ENCODE assay signal across 8 cellular contexts in the genomic region with DNA sequence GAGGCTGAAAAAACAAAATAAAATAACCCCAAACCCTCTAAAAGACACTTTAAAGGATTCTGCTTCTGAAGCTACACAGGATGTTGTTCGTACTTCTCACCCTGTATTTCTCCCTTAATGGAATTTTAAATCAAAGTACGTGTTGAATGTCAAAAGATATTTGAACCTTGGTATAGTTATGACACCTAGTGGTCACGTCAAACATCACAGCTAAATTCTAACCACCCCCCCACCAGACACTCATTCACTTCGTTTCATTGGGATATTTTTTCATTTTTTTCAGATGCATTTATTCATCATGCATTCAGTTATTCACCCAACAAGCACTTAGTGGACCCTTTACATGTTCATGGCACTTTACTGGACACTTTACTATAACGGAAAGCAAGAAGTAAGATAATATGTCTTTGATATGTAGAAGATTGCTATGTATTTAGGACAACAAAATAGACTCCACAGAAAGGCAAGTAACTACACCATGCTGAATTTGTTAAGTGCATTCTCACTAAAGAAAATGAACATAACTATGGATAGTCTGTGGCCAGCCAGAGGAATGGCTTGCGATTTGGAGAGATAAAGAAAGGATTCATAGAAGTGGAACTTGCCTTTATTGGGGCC.
DNase-seq lines count a peak whose midpoint lies in the region; ATAC-seq and TF ChIP-seq lines count a peak whose summit lies in the region.

No MANE protein-coding gene starts in this region.

- H3K9me3 ChIP-seq in GM23248 (ENCODE audit: low read depth) (no peaks in the 10 kb centered on the region), right atrium auricular region (no peaks in the 10 kb centered on the region), skeletal muscle satellite cell (replicated peaks; ENCODE audit: low read length) (no peaks in the 10 kb centered on the region)

- H3K4me3 ChIP-seq in GM23248 (no peak overlapping the region), right atrium auricular region (no peak overlapping the region), skeletal muscle satellite cell (ENCODE audit: low read length) (no peak overlapping the region)

- peak overlapping the region; percentile 91 for H3K27ac Mint-ChIP-seq in activated naive CD8-positive, alpha-beta T cell treated with anti-CD3 and anti-CD28 coated beads, Interleukin-2, amount 10 ng/mL, durations not matched to agents 7 days and 5 days

- H3K4me1 ChIP-seq in GM23248 (ENCODE audit: insufficient read depth) (no peaks in the 10 kb centered on the region), right atrium auricular region (no peaks in the 10 kb centered on the region), skeletal muscle satellite cell (ENCODE audit: control insufficient read depth, insufficient read depth, low read length) (no peaks in the 10 kb centered on the region)

- no peaks in the 10 kb centered on the region for H3K27me3 Mint-ChIP-seq in activated naive CD8-positive, alpha-beta T cell treated with anti-CD3 and anti-CD28 coated beads, Interleukin-2, amount 10 ng/mL, durations not matched to agents 7 days and 5 days

- no peaks in the 10 kb centered on the region for H3F3A ChIP-seq in GM23248 (ENCODE audit: insufficient read depth)

- DNase-seq in NCI-H1436 (lab: John Stamatoyannopoulos, UW) = peak; percentile 0
- DNase-seq in NCI-H1436 treated with DMSO at 0.1 percent for 48 hours (lab: John Stamatoyannopoulos, UW) = no peak
- peak; percentile 28 for DNase-seq in GM23248
- DNase-seq in NCI-H69 (lab: John Stamatoyannopoulos, UW) = peak; percentile 0
- no peak for DNase-seq in activated naive CD8-positive, alpha-beta T cell treated with anti-CD3 and anti-CD28 coated beads, Interleukin-2, amount 10 ng/mL, durations not matched to agents 7 days and 5 days
- DNase-seq in right atrium auricular region (ENCODE audit: low spot score) = no peak
- DNase-seq in OCI-M2 (lab: John Stamatoyannopoulos, UW; ENCODE audit: unreplicated experiment) = no peak

- POLR2A ChIA-PET in activated naive CD8-positive, alpha-beta T cell treated with anti-CD3 and anti-CD28 coated beads, Interleukin-2, amount 10 ng/mL, durations not matched to agents 7 days and 5 days (lab: Charles Lee) = interaction anchor here (1.0 kb wide), 2 partner anchors 62 to 65 kb away, joined by 4 read pairs; a partner anchor contains a TSS

- H3K27ac ChIP-seq in GM23248 (no peak overlapping the region), right atrium auricular region (no peak overlapping the region)

- H3K4me2 ChIP-seq in GM23248 (ENCODE audit: unreplicated experiment) (no peak overlapping the region), skeletal muscle satellite cell (ENCODE audit: low read length) (no peak overlapping the region)

- peak; percentile 50 to 77 for TF ChIP-seq CTCF in right atrium auricular region (IDR thresholded peaks at IDR 0.05)

- H3K36me3 ChIP-seq in GM23248 (ENCODE audit: low read depth) (no peaks in the 10 kb centered on the region), right atrium auricular region (no peaks in the 10 kb centered on the region), skeletal muscle satellite cell (ENCODE audit: insufficient read depth, low read length) (no peaks in the 10 kb centered on the region)

- H4K20me1 ChIP-seq in GM23248 (ENCODE audit: insufficient read depth) = no peaks in the 10 kb centered on the region

- peaks cover 1% of the 10 kb centered on the region for H3K9me3 Mint-ChIP-seq in activated naive CD8-positive, alpha-beta T cell treated with anti-CD3 and anti-CD28 coated beads, Interleukin-2, amount 10 ng/mL, durations not matched to agents 7 days and 5 days

- peaks cover 25% of the 10 kb centered on the region for H3K4me1 Mint-ChIP-seq in activated naive CD8-positive, alpha-beta T cell treated with anti-CD3 and anti-CD28 coated beads, Interleukin-2, amount 10 ng/mL, durations not matched to agents 7 days and 5 days

- no peak overlapping the region for H3K9ac ChIP-seq in GM23248
- H3K9ac ChIP-seq in skeletal muscle satellite cell (ENCODE audit: low read depth, low read length) = peak overlapping the region; percentile 26

- 0 out of 2 replicates have a peak overlapping the region, but pooled peaks have one; percentile 18 for H2AFZ ChIP-seq in GM23248

- 13 to 18% methylated on average over 6 of the region's 6 CpGs for WGBS in GM23248 (ENCODE audit: low coverage in 1 of 2, low lambda C conversion rate in 2 of 2, missing lambda C conversion rate in 2 of 2), 2 experiments

- peak overlapping the region; percentile 87 for H3K4me3 Mint-ChIP-seq in activated naive CD8-positive, alpha-beta T cell treated with anti-CD3 and anti-CD28 coated beads, Interleukin-2, amount 10 ng/mL, durations not matched to agents 7 days and 5 days

- H3K27me3 ChIP-seq in GM23248 (replicated peaks; ENCODE audit: insufficient read depth) (no peaks in the 10 kb centered on the region), right atrium auricular region (no peaks in the 10 kb centered on the region), skeletal muscle satellite cell (ENCODE audit: control insufficient read depth, insufficient read depth, low read length) (peaks cover 5% of the 10 kb centered on the region)

- H3K79me2 ChIP-seq in GM23248 (ENCODE audit: insufficient read depth) = no peaks in the 10 kb centered on the region

- in situ Hi-C loops in GM23248 (cut with MboI) = no loop called here

- H3K9me2 ChIP-seq in GM23248 (ENCODE audit: insufficient read depth) = no peaks in the 10 kb centered on the region

- ATAC-seq in activated naive CD8-positive, alpha-beta T cell treated with anti-CD3 and anti-CD28 coated beads, Interleukin-2, amount 10 ng/mL, durations not matched to agents 7 days and 5 days (ENCODE audit: low read depth) = peak; percentile 55

- peaks cover 6% of the 10 kb centered on the region for H3K36me3 Mint-ChIP-seq in activated naive CD8-positive, alpha-beta T cell treated with anti-CD3 and anti-CD28 coated beads, Interleukin-2, amount 10 ng/mL, durations not matched to agents 7 days and 5 days

Comparison
In these comparisons a context has a peak if more than half of its experiments do, and no peak if none do; other contexts are left out.
1. DNase-seq: peak in NCI-H1436 (single experiment), GM23248 (single experiment) and NCI-H69 (single experiment); none in NCI-H1436 treated with DMSO at 0.1 percent for 48 hours (single experiment), activated naive CD8-positive, alpha-beta T cell treated with anti-CD3 and anti-CD28 coated beads, Interleukin-2, amount 10 ng/mL, durations not matched to agents 7 days and 5 days (single experiment), right atrium auricular region (single experiment) and OCI-M2 (single experiment).